In genomic region chr10:119896061-119896655, GRCh38 we compare ENCODE assay signal across 3 cellular contexts.
TF ChIP-seq lines count a peak whose summit lies in the region.

No MANE protein-coding gene starts in this region.

TF ChIP-seq in IMR-90, 13 proteins besides CTCF, POLR2A, EP300 and RAD21:
- TF ChIP-seq ELK1 (IDR thresholded peaks at IDR 0.05; ENCODE audit: borderline replicate concordance, low read depth, low read length) (no peak), USF2 (IDR thresholded peaks at IDR 0.05; ENCODE audit: low read depth, low read length) (no peak), MXI1 (IDR thresholded peaks at IDR 0.05; ENCODE audit: borderline replicate concordance, low read depth, low read length) (peak; percentile 83; the same call in 1 of the 2 replicates), MAZ (IDR thresholded peaks at IDR 0.05; ENCODE audit: borderline replicate concordance, low read depth, low read length) (0 out of 2 replicates have a peak, but pooled peaks have one; percentile 40), RCOR1 (IDR thresholded peaks at IDR 0.05; ENCODE audit: insufficient replicate concordance, low read length) (no peak), BHLHE40 (IDR thresholded peaks at IDR 0.05; ENCODE audit: low read depth, low read length) (no peak), CEBPB (IDR thresholded peaks at IDR 0.05; ENCODE audit: low read depth, low read length) (peak; percentile 99), SMC3 (IDR thresholded peaks at IDR 0.05; ENCODE audit: low read depth, low read length) (no peak), MAFK (IDR thresholded peaks at IDR 0.05; ENCODE audit: low read depth, low read length) (peak; percentile 35; the same call in 1 of the 2 replicates)

TF ChIP-seq in K562, 482 proteins besides CTCF, POLR2A, EP300 and RAD21:
- TF ChIP-seq ZNF384 (IDR thresholded peaks at IDR 0.05; ENCODE audit: low read depth, low read length) (no peak), CEBPG (CRISPR knock-in tag; IDR thresholded peaks at IDR 0.05) (peak; percentile 64), CEBPG (tag; conservative IDR thresholded peaks at IDR 0.05 in 1 of 2, IDR thresholded peaks at IDR 0.05 in 1 of 2) (peak; percentile 75 to 89), HMBOX1 (IDR thresholded peaks at IDR 0.05) (peak; percentile 90), RB1 (IDR thresholded peaks at IDR 0.05; ENCODE audit: low read depth) (no peak), BRF2 (IDR thresholded peaks at IDR 0.05; ENCODE audit: borderline replicate concordance, insufficient read depth, insufficient read length) (no peak), TCF3 (CRISPR knock-in tag; IDR thresholded peaks at IDR 0.05) (peak; percentile 36; the same call in 1 of the 2 replicates), CEBPZ (IDR thresholded peaks at IDR 0.05; ENCODE audit: borderline replicate concordance, low read depth, low read length) (no peak), CEBPB (tag; IDR thresholded peaks at IDR 0.05) (peak; percentile 94), CBFA2T3 (IDR thresholded peaks at IDR 0.05) (peak; percentile 22; the same call in 1 of the 2 replicates), TRIM24 (IDR thresholded peaks at IDR 0.05) (0 out of 4 replicates have a peak, but pooled peaks of 1 of the 2 experiments have one; percentile 17), ZNF766 (CRISPR knock-in tag; conservative IDR thresholded peaks at IDR 0.05) (0 out of 2 replicates have a peak, but pooled peaks have one; percentile 19), MNT (conservative IDR thresholded peaks at IDR 0.05) (0 out of 4 replicates have a peak, but pooled peaks of 1 of the 2 experiments have one; percentile 23)
TF ChIP-seq in K562: peak in this region for 8.

TF ChIP-seq in GM12891, 5 proteins besides CTCF, POLR2A, EP300 and RAD21:
- TF ChIP-seq POU2F2 (IDR thresholded peaks at IDR 0.05; ENCODE audit: low read depth, low read length) (no peak), TAF1 (IDR thresholded peaks at IDR 0.05; ENCODE audit: low read depth, low read length) (no peak)
TF ChIP-seq in GM12891: peak in this region for 0.
